In the genomic region with DNA sequence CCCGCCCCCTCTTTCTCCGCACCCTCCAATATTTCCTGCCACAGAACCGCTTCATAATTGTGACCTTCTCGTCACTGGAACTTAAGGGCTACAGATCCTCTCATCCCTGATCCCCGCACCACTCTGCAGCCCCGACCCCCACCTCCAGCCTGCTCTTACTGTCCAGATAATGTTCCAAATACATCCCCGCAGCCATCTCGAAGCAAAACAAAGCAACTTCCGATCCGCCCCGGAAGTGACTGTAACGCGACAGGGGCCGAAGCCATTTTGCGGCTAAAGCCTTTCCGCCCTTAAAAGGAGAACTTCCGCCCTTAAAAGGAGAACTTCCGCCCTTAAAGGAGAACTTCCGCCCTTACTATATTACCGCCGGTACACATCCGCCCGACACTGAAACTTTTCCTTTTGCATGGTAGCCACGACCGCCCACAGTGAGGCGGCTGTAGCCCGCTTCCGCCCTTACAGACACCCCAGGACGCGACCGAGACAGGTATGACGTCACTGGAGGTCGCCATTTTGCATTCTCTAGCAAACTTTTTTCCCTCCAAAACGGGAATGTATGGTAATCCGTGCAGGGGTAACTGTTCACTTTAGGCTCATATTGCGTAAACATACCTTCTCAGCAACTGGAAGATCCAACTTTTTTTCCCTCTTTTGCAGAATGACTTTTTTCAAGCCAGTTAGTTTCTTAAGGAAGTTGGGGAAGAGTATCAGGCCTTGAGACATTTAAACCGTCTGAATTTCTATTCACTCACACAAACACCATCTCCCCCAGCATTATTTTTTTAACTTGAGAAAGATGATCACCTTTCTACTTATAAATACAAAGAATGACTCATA, we compare ENCODE assay signal across 8 cellular contexts.
DNase-seq lines count a peak whose midpoint lies in the region; ATAC-seq, FAIRE-seq and TF ChIP-seq lines count a peak whose summit lies in the region.

A gene (minus strand): TSS at position 214 of the 837 bp plus-strand sequence. CDS start 18 bp downstream, at position 196.

- peak; percentile 97 for FAIRE-seq in islet of Langerhans (lab: Jason Lieb, UNC)

- ATAC-seq in GM19035 (IDR thresholded peaks at IDR 0.05; ENCODE audit: unreplicated experiment) (peak; percentile 99), HG03354 (IDR thresholded peaks at IDR 0.05; ENCODE audit: poor library complexity, severe bottlenecking, unreplicated experiment) (peak; percentile 98)
- ATAC-seq in activated CD4-positive, CD25-positive, alpha-beta regulatory T cell treated with anti-CD3 and anti-CD28 coated beads, Interleukin-2, amount 50 U/mL, for 24 hours: peak; percentile 100

- TF ChIP-seq CTCF in AG09319 (IDR thresholded peaks at IDR 0.05; ENCODE audit: low read depth, low read length): no peak

- DNase-seq in AG09319 (ENCODE audit: extremely low read depth, low read depth) (peak; percentile 99), NCI-H446 treated with DMSO at 0.1 percent for 48 hours (lab: John Stamatoyannopoulos, UW) (peak; percentile 99), cerebellar cortex (ENCODE audit: low spot score) (peak; percentile 100)
- peak; percentile 86 for DNase-seq in stimulated activated CD4-positive, alpha-beta T cell treated with anti-CD3 and anti-CD28 coated beads, Interleukin-12 subunit alpha, Interleukin-12 subunit beta, amount 100 ng/mL, for 4 hours

Comparison
In these comparisons a context has a peak if more than half of its experiments do, and no peak if none do; other contexts are left out.
1. Peak in every context shown above with its lines: DNase-seq and ATAC-seq.